Comparison of ENCODE assay signal across 15 cellular contexts in genomic region chr21:29053656-29054055, GRCh38. TPM values are rescaled to one million over a fixed set of nuclear protein-coding genes. Genes with fewer than 3 reads are reported as not detected.
DNase-seq lines count a peak whose midpoint lies in the region; ATAC-seq and TF ChIP-seq lines count a peak whose summit lies in the region.
"Had no signal": no experiment of that assay in that cellular context is flagged by ENCODE, and none has a peak within 500 bp of the region (broad histone marks: within the 10 kb centered on the region; RNA-seq: fewer than 3 reads in every experiment).

No MANE protein-coding gene starts in this region.

- no peaks in the 10 kb centered on the region for H3K27me3 Mint-ChIP-seq in activated naive CD8-positive, alpha-beta T cell treated with anti-CD3 and anti-CD28 coated beads for 36 hours

- intact Hi-C loops in left lung (cut with DNase I): no loop called here
- intact Hi-C loops in gastrocnemius medialis (cut with DNase I; ENCODE audit: low total_unique reads): no loop called here

- H3K27me3 ChIP-seq in AG04450 (ENCODE audit: control insufficient read depth, insufficient read depth, low read length) (no peaks in the 10 kb centered on the region), tibial nerve (no peaks in the 10 kb centered on the region), left lung (no peaks in the 10 kb centered on the region), gastrocnemius medialis (no peaks in the 10 kb centered on the region)
- H3K27me3 ChIP-seq: pancreas, suprapubic skin had no signal

- WGBS in mesodermal cell (ENCODE audit: insufficient coverage in 2 of 2), 2 experiments: 92 to 95% methylated on average over 3 of the region's 4 CpGs
- 79 to 86% methylated on average over 4 of the region's 4 CpGs for WGBS in tibial nerve, 2 donors

- TF ChIP-seq CTCF in AG04450 (IDR thresholded peaks at IDR 0.05; ENCODE audit: low read depth, low read length) (no peak), tibial nerve (IDR thresholded peaks at IDR 0.05) (no peak), left lung (IDR thresholded peaks at IDR 0.05) (no peak), gastrocnemius medialis (IDR thresholded peaks at IDR 0.05 in 4 of 5, conservative IDR thresholded peaks at IDR 0.05 in 1 of 5) (no peak)

- H3K9me3 Mint-ChIP-seq in activated naive CD8-positive, alpha-beta T cell treated with anti-CD3 and anti-CD28 coated beads for 36 hours: no peaks in the 10 kb centered on the region
- H3K9me3 Mint-ChIP-seq: activated T-helper 1 cell treated with anti-CD3 and anti-CD28 coated beads, Interleukin-12 subunit alpha, Interleukin-12 subunit beta, Interleukin-2, Interleukin-4 antibody, amounts not matched to agents 30 ng/mL and 10 ng/mL and 1 ng/mL, durations not matched to agents 14 hours and 24 hours and 36 hours; GM23338 had no signal

- H3K27ac ChIP-seq in AG04450 (ENCODE audit: low read depth, low read length) (peak overlapping the region; percentile 54), mesodermal cell (ENCODE audit: low read depth, low read length, severe bottlenecking) (peak overlapping the region; percentile 0), tibial nerve (no peak overlapping the region), left lung (no peak overlapping the region), gastrocnemius medialis (peak overlapping the region in 1 of 4 donors; percentile 8)
- H3K27ac ChIP-seq: pancreas, suprapubic skin had no signal

- H3K9me3 ChIP-seq in AG04450 (ENCODE audit: control insufficient read depth, insufficient read depth, low read length) (no peaks in the 10 kb centered on the region), mesodermal cell (ENCODE audit: control insufficient read depth, low read length) (no peaks in the 10 kb centered on the region), tibial nerve (no peaks in the 10 kb centered on the region), left lung (no peaks in the 10 kb centered on the region), gastrocnemius medialis (no peaks in the 10 kb centered on the region)
- H3K9me3 ChIP-seq: pancreas, suprapubic skin had no signal

- POLR2A ChIA-PET in AG04450 (lab: Yijun Ruan, JAX): no interaction called here

- DNase-seq in AG04450 (ENCODE audit: low read depth, low spot score) (peak; percentile 18), EL (peak; percentile 39), tibial nerve (ENCODE audit: low spot score in 2 of 2) (no peak), NCI-H1417 (lab: John Stamatoyannopoulos, UW) (no peak), left lung (no peak), gastrocnemius medialis (no peak)
- no peak for DNase-seq in activated naive CD8-positive, alpha-beta T cell treated with anti-CD3 and anti-CD28 coated beads for 36 hours
- DNase-seq: left ventricle myocardium superior; pancreas; stimulated activated CD4-positive, alpha-beta T cell treated with anti-CD3 and anti-CD28 coated beads, Interleukin-4, amount 100 ng/mL, for 1 hour; T-helper 1 cell had no signal

- no peak overlapping the region for H3K4me3 ChIP-seq in AG04450 (ENCODE audit: low read depth, low read length)
- H3K4me3 ChIP-seq in mesodermal cell (ENCODE audit: extremely low read depth, insufficient read depth, low read length, poor library complexity, severe bottlenecking): no peak overlapping the region
- H3K4me3 ChIP-seq in tibial nerve: no peak overlapping the region
- no peak overlapping the region for H3K4me3 ChIP-seq in left lung
- H3K4me3 ChIP-seq in gastrocnemius medialis: no peak overlapping the region
- H3K4me3 ChIP-seq: GM23338, pancreas, suprapubic skin had no signal

- in situ Hi-C loops in gastrocnemius medialis (cut with MboI; ENCODE audit: low sequenced_read_pairs in 4 of 4): no loop called here

- H3K4me1 ChIP-seq in mesodermal cell (ENCODE audit: control insufficient read depth, insufficient read depth, low read length, poor library complexity, severe bottlenecking) (no peaks in the 10 kb centered on the region), tibial nerve (no peaks in the 10 kb centered on the region), left lung (no peaks in the 10 kb centered on the region), gastrocnemius medialis (peaks cover 2 to 17% of the 10 kb centered on the region in 2 donors)
- H3K4me1 ChIP-seq: suprapubic skin had no signal

- TF ChIP-seq EP300 in tibial nerve (IDR thresholded peaks at IDR 0.05): no peak

- TF ChIP-seq POLR2A in tibial nerve (IDR thresholded peaks at IDR 0.05) (no peak), gastrocnemius medialis (IDR thresholded peaks at IDR 0.05) (no peak)

- no peaks in the 10 kb centered on the region for H3K4me1 Mint-ChIP-seq in activated naive CD8-positive, alpha-beta T cell treated with anti-CD3 and anti-CD28 coated beads for 36 hours
- H3K4me1 Mint-ChIP-seq: GM23338 had no signal

- ATAC-seq in left lung: no peak
- ATAC-seq in gastrocnemius medialis: no peak
- ATAC-seq: GM23338, left ventricle myocardium superior had no signal

- H3K36me3 Mint-ChIP-seq in activated naive CD8-positive, alpha-beta T cell treated with anti-CD3 and anti-CD28 coated beads for 36 hours: peaks cover 23% of the 10 kb centered on the region

- peaks cover 91% of the 10 kb centered on the region for H3K36me3 ChIP-seq in mesodermal cell (ENCODE audit: control insufficient read depth, insufficient read depth, low read length)
- peaks cover under 1 to 97% (median 6%) of the 10 kb centered on the region in 3 donors for H3K36me3 ChIP-seq in tibial nerve
- H3K36me3 ChIP-seq in left lung: peaks cover 0 to 98% of the 10 kb centered on the region in 2 donors
- peaks cover 4 to 67% of the 10 kb centered on the region in 2 donors for H3K36me3 ChIP-seq in gastrocnemius medialis

- H3K4me3 Mint-ChIP-seq in activated naive CD8-positive, alpha-beta T cell treated with anti-CD3 and anti-CD28 coated beads for 36 hours: no peak overlapping the region
- H3K4me3 Mint-ChIP-seq: activated T-helper 1 cell treated with anti-CD3 and anti-CD28 coated beads, Interleukin-12 subunit alpha, Interleukin-12 subunit beta, Interleukin-2, Interleukin-4 antibody, amounts not matched to agents 30 ng/mL and 10 ng/mL and 1 ng/mL, durations not matched to agents 14 hours and 24 hours and 36 hours; GM23338 had no signal

- peak overlapping the region; percentile 44 for H3K27ac Mint-ChIP-seq in activated naive CD8-positive, alpha-beta T cell treated with anti-CD3 and anti-CD28 coated beads for 36 hours
- H3K27ac Mint-ChIP-seq: activated T-helper 1 cell treated with anti-CD3 and anti-CD28 coated beads, Interleukin-12 subunit alpha, Interleukin-12 subunit beta, Interleukin-2, Interleukin-4 antibody, amounts not matched to agents 30 ng/mL and 10 ng/mL and 1 ng/mL, durations not matched to agents 14 hours and 24 hours and 36 hours; GM23338 had no signal

- CTCF ChIA-PET in AG04450 (lab: Charles Lee): no interaction called here

RNA-seq across cellular contexts. Expression of gene CCT8, which starts 19.8 kb away (rescaled TPM):
- 188 and 265 TPM in 2 replicates for polyA plus RNA-seq in AG04450 (2011; rRNA removed)
- 92.7 and 145 TPM in 2 replicates for polyA minus RNA-seq in AG04450 (2011; rRNA and poly(A)+ RNA removed)
- 100 to 1,000 TPM; 504 to 510 TPM for total RNA-seq in activated naive CD8-positive, alpha-beta T cell treated with anti-CD3 and anti-CD28 coated beads for 36 hours
- polyA plus RNA-seq in mesodermal cell (2013, experiment 1 of 2): 243 TPM
- 262 TPM for polyA plus RNA-seq in mesodermal cell (2013, experiment 2 of 2)
- total RNA-seq in tibial nerve (10 to 100 TPM; 49.6 to 90.0 (median 63.5) TPM), left lung (100 to 1,000 TPM; 111 to 149 TPM), gastrocnemius medialis (100 to 1,000 TPM in 2 of 4 donors, 10 to 100 TPM in 2; 91.8 to 119 (median 99.1) TPM)

RNA-seq across cellular contexts. Expression of gene USP16, which starts 29.2 kb away (rescaled TPM):
- 22.7 and 35.6 TPM in 2 replicates for polyA plus RNA-seq in AG04450 (2011; rRNA removed)
- 12.3 and 19.4 TPM in 2 replicates for polyA minus RNA-seq in AG04450 (2011; rRNA and poly(A)+ RNA removed)
- 10 to 100 TPM; 59.0 to 61.6 TPM for total RNA-seq in activated naive CD8-positive, alpha-beta T cell treated with anti-CD3 and anti-CD28 coated beads for 36 hours
- polyA plus RNA-seq in mesodermal cell (2013, experiment 1 of 2): 16.4 TPM
- 20.5 TPM for polyA plus RNA-seq in mesodermal cell (2013, experiment 2 of 2)
- 10 to 100 TPM; 29.2 to 43.1 (median 33.8) TPM for total RNA-seq in tibial nerve
- total RNA-seq in left lung: 10 to 100 TPM; 28.0 to 31.9 TPM
- total RNA-seq in gastrocnemius medialis: 10 to 100 TPM; 25.0 to 37.2 (median 32.1) TPM

RNA-seq across cellular contexts. Expression of gene RWDD2B, which starts 34.5 kb away (rescaled TPM):
- polyA plus RNA-seq in AG04450 (2011; rRNA removed): 29.2 and 36.5 TPM in 2 replicates
- 12.0 and 17.4 TPM in 2 replicates for polyA minus RNA-seq in AG04450 (2011; rRNA and poly(A)+ RNA removed)
- total RNA-seq in activated naive CD8-positive, alpha-beta T cell treated with anti-CD3 and anti-CD28 coated beads for 36 hours: 10 to 100 TPM; 24.3 to 24.5 TPM
- 9.5 TPM for polyA plus RNA-seq in mesodermal cell (2013, experiment 1 of 2)
- 9.2 TPM for polyA plus RNA-seq in mesodermal cell (2013, experiment 2 of 2)
- total RNA-seq in tibial nerve (10 to 100 TPM in 2 of 4 donors, 1 to 10 TPM in 2; 7.2 to 14.6 (median 9.9) TPM), left lung (10 to 100 TPM; 16.8 to 17.7 TPM), gastrocnemius medialis (10 to 100 TPM; 16.8 to 29.6 (median 26.4) TPM)

Comparison
In these comparisons a context has a peak if more than half of its experiments do, and no peak if none do; other contexts are left out.
1. DNase-seq: peak in AG04450 (single experiment) and EL (single experiment); none in activated naive CD8-positive, alpha-beta T cell treated with anti-CD3 and anti-CD28 coated beads for 36 hours (single experiment), tibial nerve (0 of 2), NCI-H1417 (0 of 3), left lung (0 of 2) and gastrocnemius medialis (0 of 2).
2. H3K27ac ChIP-seq: peak in AG04450 (single experiment) and mesodermal cell (single experiment); none in tibial nerve (0 of 4) and left lung (0 of 2).